ENCODE assay signal across 1 cellular context in the genomic region with DNA sequence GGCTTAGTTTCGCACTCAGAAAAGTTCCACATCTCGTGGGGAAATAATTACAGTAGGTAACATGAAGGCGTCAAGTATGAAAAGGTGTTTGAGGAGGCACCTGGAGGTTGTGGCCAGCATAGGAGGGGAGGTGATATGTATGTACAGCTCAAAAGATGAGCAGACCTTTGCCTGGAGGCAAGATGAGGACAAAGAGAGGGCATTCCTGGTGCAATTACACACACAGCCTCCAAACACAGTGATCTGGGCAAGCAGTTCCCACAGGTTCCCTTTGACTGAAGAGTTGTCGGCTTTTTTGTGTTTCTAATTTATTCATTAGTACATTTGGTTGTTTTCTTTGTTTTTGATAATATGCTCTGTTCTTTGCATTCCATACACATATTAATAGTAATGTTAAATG.
TF ChIP-seq lines count a peak whose summit lies in the region.

No MANE protein-coding gene starts in this region.

TF ChIP-seq in H1, 55 proteins besides CTCF, POLR2A, EP300 and RAD21:
- TF ChIP-seq EZH2 (IDR thresholded peaks at IDR 0.05; ENCODE audit: low read depth, low read length, severe bottlenecking) (no peak), TEAD4 (IDR thresholded peaks at IDR 0.05; ENCODE audit: low read depth, low read length) (peak; percentile 61; the same call in 1 of the 2 replicates)
